Comparison of ENCODE assay signal across 9 cellular contexts in genomic region chr6:26533532-26533931, GRCh38. TPM values are rescaled to one million over a fixed set of nuclear protein-coding genes. Genes with fewer than 3 reads are reported as not detected.
DNase-seq lines count a peak whose midpoint lies in the region; ATAC-seq, FAIRE-seq and TF ChIP-seq lines count a peak whose summit lies in the region.
"Had no signal": no experiment of that assay in that cellular context is flagged by ENCODE, and none has a peak within 500 bp of the region (broad histone marks: within the 10 kb centered on the region; RNA-seq: fewer than 3 reads in every experiment).

No MANE protein-coding gene starts in this region.

- POLR2A ChIA-PET in WTC11 (lab: Charles Lee): interaction anchor here (0.8 to 1.3 kb wide), 2 partner anchors 37 to 60 kb away, joined by 3 read pairs; no protein-coding TSS in a partner anchor
- POLR2A ChIA-PET in GM10248 (lab: Yijun Ruan, JAX): interaction anchor here (0.5 to 0.6 kb wide), 2 partner anchors 375 to 430 kb away, joined by 3 to 6 read pairs; no protein-coding TSS in a partner anchor

- no peak for TF ChIP-seq CTCF in GM23338 (conservative IDR thresholded peaks at IDR 0.05; ENCODE audit: low read depth in 2 of 2)
- TF ChIP-seq CTCF in WTC11 (IDR thresholded peaks at IDR 0.05): no peak
- TF ChIP-seq CTCF in hepatocyte (IDR thresholded peaks at IDR 0.05; ENCODE audit: poor library complexity): no peak
- no peak for TF ChIP-seq CTCF in GM10248 (IDR thresholded peaks at IDR 0.05; ENCODE audit: control extremely low read depth, extremely low read depth, low read depth, missing control alignments)

- peaks cover 6% of the 10 kb centered on the region; the same call in 1 of the 2 replicates for H3F3A ChIP-seq in GM23338 (replicated peaks; ENCODE audit: low read depth)

- H3K27me3 Mint-ChIP-seq in GM23338 (ENCODE audit: insufficient read depth, low read depth, poor library complexity) (peaks cover 27% of the 10 kb centered on the region), WTC11 (ENCODE audit: low read depth) (no peaks in the 10 kb centered on the region)

- peak overlapping the region; percentile 94; the same call in 1 of the 2 replicates for H3K27ac Mint-ChIP-seq in GM23338
- H3K27ac Mint-ChIP-seq in WTC11: no peak overlapping the region

- H3K27ac ChIP-seq in GM23338 (ENCODE audit: low read depth) (peak overlapping the region; percentile 73; the same call in 1 of the 2 replicates), hepatocyte (peak overlapping the region; percentile 85), small intestine (ENCODE audit: low read depth in 1 of 2, low read length in 1 of 2) (peak overlapping the region in 1 of 2 donors; percentile 54)

- FAIRE-seq in small intestine (lab: Jason Lieb, UNC): no peak

- H3K4me3 Mint-ChIP-seq in GM23338 (peak overlapping the region; percentile 96), WTC11 (peak overlapping the region; percentile 98)

- H3K9me3 Mint-ChIP-seq in GM23338: peaks cover 13% of the 10 kb centered on the region; the same call in 2 of the 3 replicates
- no peaks in the 10 kb centered on the region for H3K9me3 Mint-ChIP-seq in WTC11

- no peak for DNase-seq in GM23338 (ENCODE audit: low spot score)
- no peak for DNase-seq in WTC11 (ENCODE audit: low spot score)
- DNase-seq in hepatocyte (ENCODE audit: low spot score): no peak
- no peak for DNase-seq in small intestine
- DNase-seq in GM10248 (ENCODE audit: extremely low spot score): no peak
- no peak for DNase-seq in activated effector memory CD4-positive, alpha-beta T cell treated with anti-CD3 and anti-CD28 coated beads, Interleukin-2, amount 50 U/mL, for 16 hours

- ATAC-seq in GM23338 (no peak), WTC11 (no peak), HG02759 (IDR thresholded peaks at IDR 0.05; ENCODE audit: unreplicated experiment) (no peak), HG02973 (IDR thresholded peaks at IDR 0.05; ENCODE audit: unreplicated experiment) (no peak)

- H3K79me2 ChIP-seq in GM23338 (replicated peaks; ENCODE audit: insufficient read depth) (no peaks in the 10 kb centered on the region), hepatocyte (no peaks in the 10 kb centered on the region)

- H3K27me3 ChIP-seq in GM23338 (ENCODE audit: insufficient read depth) (no peaks in the 10 kb centered on the region), hepatocyte (no peaks in the 10 kb centered on the region), small intestine (ENCODE audit: control insufficient read depth in 2 of 2, insufficient read depth in 2 of 2, low read length in 2 of 2) (no peaks in the 10 kb centered on the region)

- peak overlapping the region; percentile 80 for H2AFZ ChIP-seq in GM23338
- peak overlapping the region; percentile 70 for H2AFZ ChIP-seq in hepatocyte

- CTCF ChIA-PET in WTC11 (lab: Charles Lee): interaction anchor here (0.8 to 2.4 kb wide), 7 partner anchors 12 to 214 kb away, joined by 3 to 13 read pairs (median 5); no protein-coding TSS in a partner anchor
- CTCF ChIA-PET in GM10248 (lab: Yijun Ruan, JAX): interaction anchor here (1.1 to 1.7 kb wide), 10 partner anchors 9 to 192 kb away, joined by 3 to 9 read pairs (median 6); no protein-coding TSS in a partner anchor

- H3K36me3 Mint-ChIP-seq in GM23338 (ENCODE audit: low read depth): peaks cover 5% of the 10 kb centered on the region; the same call in 2 of the 3 replicates
- no peaks in the 10 kb centered on the region for H3K36me3 Mint-ChIP-seq in WTC11

- H3K9me2 ChIP-seq in GM23338 (ENCODE audit: insufficient read depth) (no peaks in the 10 kb centered on the region), hepatocyte (replicated peaks; ENCODE audit: insufficient read depth) (no peaks in the 10 kb centered on the region)

- H3K9me3 ChIP-seq in hepatocyte (ENCODE audit: low read depth) (no peaks in the 10 kb centered on the region), small intestine (ENCODE audit: control insufficient read depth, low read depth) (no peaks in the 10 kb centered on the region)

- WGBS in hepatocyte (ENCODE audit: low lambda C conversion rate, missing lambda C conversion rate): 0% methylated on average over 1 of the region's 1 CpG
- WGBS in small intestine, 3 donors: 0% methylated on average over 1 of the region's 1 CpG

- peak overlapping the region; percentile 76 for H3K4me3 ChIP-seq in GM23338
- peak overlapping the region; percentile 71 for H3K4me3 ChIP-seq in hepatocyte
- peak overlapping the region; percentile 56 to 57 for H3K4me3 ChIP-seq in small intestine (ENCODE audit: low read depth in 1 of 2, low read length in 2 of 2)

- peaks cover 31% of the 10 kb centered on the region for H3K4me1 ChIP-seq in GM23338 (ENCODE audit: insufficient read depth)
- H3K4me1 ChIP-seq in hepatocyte (ENCODE audit: insufficient read depth): peaks cover 6% of the 10 kb centered on the region
- peaks cover 0 to 4% of the 10 kb centered on the region in 2 donors for H3K4me1 ChIP-seq in small intestine (ENCODE audit: control insufficient read depth in 2 of 2, insufficient read depth in 1 of 2, low read depth in 1 of 2, low read length in 1 of 2)

- peak overlapping the region; percentile 86 for H3K4me2 ChIP-seq in GM23338
- H3K4me2 ChIP-seq in hepatocyte: peak overlapping the region; percentile 82

- H4K20me1 ChIP-seq in GM23338 (replicated peaks; ENCODE audit: insufficient read depth) (no peaks in the 10 kb centered on the region), hepatocyte (ENCODE audit: insufficient read depth, poor library complexity, severe bottlenecking) (no peaks in the 10 kb centered on the region)

- H3K36me3 ChIP-seq in GM23338 (ENCODE audit: insufficient read depth) (no peaks in the 10 kb centered on the region), hepatocyte (replicated peaks; ENCODE audit: insufficient read depth, low read depth) (no peaks in the 10 kb centered on the region), small intestine (ENCODE audit: control insufficient read depth in 2 of 2, insufficient read depth in 2 of 2, low read length in 2 of 2) (no peaks in the 10 kb centered on the region)

- H3K4me1 Mint-ChIP-seq in GM23338 (peaks cover 17% of the 10 kb centered on the region), WTC11 (peaks cover 36% of the 10 kb centered on the region)

TF ChIP-seq in GM23338, 12 proteins besides CTCF, POLR2A, EP300 and RAD21 (continues in another document):
- TF ChIP-seq STAT1 (IDR thresholded peaks at IDR 0.05; ENCODE audit: unreplicated experiment): no peak
- TF ChIP-seq ZNF331 (CRISPR knock-in tag; IDR thresholded peaks at IDR 0.05; ENCODE audit: low read depth): no peak
- TF ChIP-seq JUNB (IDR thresholded peaks at IDR 0.05; ENCODE audit: unreplicated experiment): no peak
- TF ChIP-seq NANOG (IDR thresholded peaks at IDR 0.05; ENCODE audit: borderline replicate concordance): no peak
- TF ChIP-seq POLR2AphosphoS5 (IDR thresholded peaks at IDR 0.05; ENCODE audit: low read depth): no peak
- no peak for TF ChIP-seq EZH2phosphoT487 (IDR thresholded peaks at IDR 0.05; ENCODE audit: unreplicated experiment)
- no peak for TF ChIP-seq EZH2 (IDR thresholded peaks at IDR 0.05; ENCODE audit: low read depth, unreplicated experiment)
- TF ChIP-seq ETS1 (IDR thresholded peaks at IDR 0.05): no peak
- TF ChIP-seq CREB1 (CRISPR knock-in tag; IDR thresholded peaks at IDR 0.05; ENCODE audit: low read depth): no peak
- TF ChIP-seq ZNF114 (CRISPR knock-in tag; IDR thresholded peaks at IDR 0.05): no peak

TF ChIP-seq in WTC11, 78 proteins besides CTCF, POLR2A, EP300 and RAD21 (continues in another document):
- TF ChIP-seq RELA (CRISPR knock-in tag; IDR thresholded peaks at IDR 0.05; ENCODE audit: borderline replicate concordance) (no peak), AFF4 (CRISPR knock-in tag; IDR thresholded peaks at IDR 0.05; ENCODE audit: borderline replicate concordance) (no peak)
- TF ChIP-seq, protein P1, sequence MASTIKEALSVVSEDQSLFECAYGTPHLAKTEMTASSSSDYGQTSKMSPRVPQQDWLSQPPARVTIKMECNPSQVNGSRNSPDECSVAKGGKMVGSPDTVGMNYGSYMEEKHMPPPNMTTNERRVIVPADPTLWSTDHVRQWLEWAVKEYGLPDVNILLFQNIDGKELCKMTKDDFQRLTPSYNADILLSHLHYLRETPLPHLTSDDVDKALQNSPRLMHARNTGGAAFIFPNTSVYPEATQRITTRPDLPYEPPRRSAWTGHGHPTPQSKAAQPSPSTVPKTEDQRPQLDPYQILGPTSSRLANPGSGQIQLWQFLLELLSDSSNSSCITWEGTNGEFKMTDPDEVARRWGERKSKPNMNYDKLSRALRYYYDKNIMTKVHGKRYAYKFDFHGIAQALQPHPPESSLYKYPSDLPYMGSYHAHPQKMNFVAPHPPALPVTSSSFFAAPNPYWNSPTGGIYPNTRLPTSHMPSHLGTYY (CRISPR knock-in tag; IDR thresholded peaks at IDR 0.05): no peak

RNA-seq across cellular contexts. Expression of gene HMGN4, which starts 4.6 kb away (rescaled TPM):
- total RNA-seq in GM23338 (2014; rRNA removed; shearing (Covaris generic)): 76.5 and 91.4 TPM in 2 replicates
- polyA plus RNA-seq in GM23338 (2016; fragmentation: Nextera tagmentation; extraction: Ambion mirVana) (26.2 and 35.3 TPM in 2 replicates), hepatocyte (35.9 and 41.2 TPM in 2 replicates), small intestine (10 to 100 TPM; 47.0 to 62.7 (median 56.2) TPM)
- total RNA-seq in WTC11 (2021) (57.1 to 67.4 TPM (median 57.6 TPM) in 3 replicates), hepatocyte (53.5 and 67.1 TPM in 2 replicates)

RNA-seq across cellular contexts. Expression of gene BTN1A1, which starts 33.4 kb away (rescaled TPM):
- 0.38 and 0.50 TPM in 2 replicates for total RNA-seq in GM23338 (2014; rRNA removed; shearing (Covaris generic))
- polyA plus RNA-seq in GM23338 (2016; fragmentation: Nextera tagmentation; extraction: Ambion mirVana) (0.09 and 0.13 TPM in 2 replicates), hepatocyte (0.15 and 0.59 TPM in 2 replicates), small intestine (under 1 TPM in 1 of 3 donors, not detected in 2; 0.48 TPM)
- total RNA-seq in WTC11 (2021) (0.14 to 0.15 TPM in 2 of 3 replicates, not detected in the other), hepatocyte (0.60 and 0.84 TPM in 2 replicates)
- total RNA-seq: mucosa of gallbladder had no signal
